8 cellular contexts compared by ENCODE assay signal in genomic region chr13:41060723-41061074, GRCh38. TPM values are rescaled to one million over a fixed set of nuclear protein-coding genes. Genes with fewer than 3 reads are reported as not detected.
DNase-seq lines count a peak whose midpoint lies in the region; ATAC-seq and TF ChIP-seq lines count a peak whose summit lies in the region.

No MANE protein-coding gene starts in this region.

- intact Hi-C loops in Right ventricle myocardium superior (cut with DNase I) = no loop called here
- intact Hi-C loops in transverse colon (cut with DNase I; ENCODE audit: low total_unique reads) = no loop called here

- peaks cover 8% of the 10 kb centered on the region for H3K36me3 Mint-ChIP-seq in activated naive CD8-positive, alpha-beta T cell

- peak overlapping the region; percentile 99 for H3K4me3 Mint-ChIP-seq in activated naive CD8-positive, alpha-beta T cell

- H3K4me1 Mint-ChIP-seq in activated naive CD8-positive, alpha-beta T cell (ENCODE audit: low read depth) = peaks cover 64% of the 10 kb centered on the region

- H3K4me2 ChIP-seq in parathyroid adenoma (ENCODE audit: low read length) = peak overlapping the region; percentile 89

- H3K4me3 ChIP-seq in MG63 (peak overlapping the region; percentile 92), parathyroid adenoma (ENCODE audit: low read depth, low read length) (peak overlapping the region; percentile 95), transverse colon (peak overlapping the region; percentile 62 to 91 (median 86))

- 3% methylated on average over 19 of the region's 35 CpGs; no CpG with 5 or more reads in 1 of the 2 donors for WGBS in transverse colon (ENCODE audit: low coverage in 1 of 2), 2 donors

- peak overlapping the region; percentile 93 for H2AFZ ChIP-seq in parathyroid adenoma

- H3K36me3 ChIP-seq in MG63 = peaks cover 19% of the 10 kb centered on the region
- no peaks in the 10 kb centered on the region for H3K36me3 ChIP-seq in parathyroid adenoma (ENCODE audit: control insufficient read depth, insufficient read depth, low read length)
- no peaks in the 10 kb centered on the region for H3K36me3 ChIP-seq in transverse colon

- H3K27ac Mint-ChIP-seq in activated naive CD8-positive, alpha-beta T cell = peak overlapping the region; percentile 99

- DNase-seq in Daoy (ENCODE audit: low read depth) = peak; percentile 89
- DNase-seq in GOT3 (lab: John Stamatoyannopoulos, UW) = peak; percentile 75
- DNase-seq in MG63 = peak; percentile 91
- peak; percentile 90 for DNase-seq in Right ventricle myocardium superior
- DNase-seq in transverse colon = peak; percentile 81

- no peaks in the 10 kb centered on the region for H3K27me3 ChIP-seq in MG63
- H3K27me3 ChIP-seq in parathyroid adenoma (ENCODE audit: control insufficient read depth, insufficient read depth, low read length) = no peaks in the 10 kb centered on the region
- H3K27me3 ChIP-seq in transverse colon = no peaks in the 10 kb centered on the region

- peaks cover 15% of the 10 kb centered on the region for H3K79me2 ChIP-seq in parathyroid adenoma

- TF ChIP-seq CTCF in parathyroid adenoma (IDR thresholded peaks at IDR 0.05) = no peak
- no peak for TF ChIP-seq CTCF in transverse colon (IDR thresholded peaks at IDR 0.05)

- no peak for TF ChIP-seq EP300 in transverse colon (IDR thresholded peaks at IDR 0.05; ENCODE audit: low read depth)

- TF ChIP-seq POLR2A in transverse colon (IDR thresholded peaks at IDR 0.05) = no peak

- H3K9me3 Mint-ChIP-seq in activated naive CD8-positive, alpha-beta T cell (ENCODE audit: low read depth) = no peaks in the 10 kb centered on the region

- H3K9me3 ChIP-seq in MG63 (no peaks in the 10 kb centered on the region), parathyroid adenoma (ENCODE audit: control insufficient read depth, low read length) (no peaks in the 10 kb centered on the region), transverse colon (no peaks in the 10 kb centered on the region)

- H3K27ac ChIP-seq in parathyroid adenoma (peak overlapping the region; percentile 98), transverse colon (peak overlapping the region; percentile 96 to 100 (median 99))

- in situ Hi-C loops in transverse colon (cut with MboI; ENCODE audit: low pct_ligation_motif_present in 1 of 4, low pct_unique_long_range_greater_than_20kb in 1 of 4, low sequenced_read_pairs in 3 of 4) = loop anchor here in 1 of 4 donors (25.0 kb wide), 1 partner anchor 273 kb away; the partner anchor contains the start of gene SLC25A15

- no peaks in the 10 kb centered on the region for H3K27me3 Mint-ChIP-seq in activated naive CD8-positive, alpha-beta T cell

- peak; percentile 57 for ATAC-seq in SK-N-SH treated with all-trans-retinoic acid at 6 μM for 48 hours
- ATAC-seq in Right ventricle myocardium superior (ENCODE audit: poor library complexity) = peak; percentile 57

- H3K4me1 ChIP-seq in parathyroid adenoma (no peaks in the 10 kb centered on the region), transverse colon (peaks cover 50 to 72% (median 66%) of the 10 kb centered on the region in 4 donors)

- H3K9ac ChIP-seq in parathyroid adenoma = peak overlapping the region; percentile 91

TF ChIP-seq in SK-N-SH treated with all-trans-retinoic acid at 6 μM for 48 hours, 23 proteins besides CTCF, POLR2A, EP300 and RAD21:
- TF ChIP-seq BACH2 (CRISPR knock-in tag; IDR thresholded peaks at IDR 0.05; ENCODE audit: borderline replicate concordance) = no peak
- TF ChIP-seq TCF4 (CRISPR knock-in tag; IDR thresholded peaks at IDR 0.05; ENCODE audit: borderline replicate concordance) = no peak
- no peak for TF ChIP-seq ZNF8 (CRISPR knock-in tag; IDR thresholded peaks at IDR 0.05)
- no peak for TF ChIP-seq ZC3H10 (CRISPR knock-in tag; IDR thresholded peaks at IDR 0.05)
- no peak for TF ChIP-seq ARNTL (CRISPR knock-in tag; IDR thresholded peaks at IDR 0.05; ENCODE audit: borderline replicate concordance, low read depth)
- TF ChIP-seq CSDC2 (CRISPR knock-in tag; IDR thresholded peaks at IDR 0.05) = no peak
- TF ChIP-seq GLIS3 (CRISPR knock-in tag; IDR thresholded peaks at IDR 0.05) = no peak
- no peak for TF ChIP-seq ESRRG (CRISPR knock-in tag; IDR thresholded peaks at IDR 0.05)
- no peak for TF ChIP-seq PATZ1 (CRISPR knock-in tag; IDR thresholded peaks at IDR 0.05; ENCODE audit: borderline replicate concordance)
- TF ChIP-seq TOX (CRISPR knock-in tag; IDR thresholded peaks at IDR 0.05; ENCODE audit: borderline replicate concordance) = no peak
- TF ChIP-seq ZFP3 (CRISPR knock-in tag; IDR thresholded peaks at IDR 0.05) = no peak
- no peak for TF ChIP-seq ZFP30 (CRISPR knock-in tag; IDR thresholded peaks at IDR 0.05)
- TF ChIP-seq CREB5 (CRISPR knock-in tag; IDR thresholded peaks at IDR 0.05; ENCODE audit: low read depth) = no peak
- no peak for TF ChIP-seq ZNF565 (CRISPR knock-in tag; conservative IDR thresholded peaks at IDR 0.05; ENCODE audit: low read depth)
- TF ChIP-seq CSRNP3 (CRISPR knock-in tag; IDR thresholded peaks at IDR 0.05) = no peak
- no peak for TF ChIP-seq POU6F1 (CRISPR knock-in tag; IDR thresholded peaks at IDR 0.05; ENCODE audit: borderline replicate concordance, low read depth)
TF ChIP-seq in SK-N-SH treated with all-trans-retinoic acid at 6 μM for 48 hours: peak in this region for 0.

RNA-seq across cellular contexts. Expression of gene WBP4, which starts 0.6 kb away (rescaled TPM):
- total RNA-seq in Daoy (2014; rRNA removed; shearing (Covaris generic)) = 10.0 and 10.5 TPM in 2 replicates
- total RNA-seq in MG63 (2014; rRNA removed; shearing (Covaris generic); ENCODE audit: low replicate concordance) = 10.5 and 15.7 TPM in 2 replicates
- 18.6 TPM for total RNA-seq in Right ventricle myocardium superior
- total RNA-seq in transverse colon = 10 to 100 TPM in 1 of 4 donors, 1 to 10 TPM in 3; 3.4 to 10.3 (median 8.3) TPM

RNA-seq across cellular contexts. Expression of gene ELF1, which starts 41.6 kb away (rescaled TPM):
- 8.7 and 11.3 TPM in 2 replicates for total RNA-seq in Daoy (2014; rRNA removed; shearing (Covaris generic))
- 6.7 and 11.3 TPM in 2 replicates for total RNA-seq in MG63 (2014; rRNA removed; shearing (Covaris generic); ENCODE audit: low replicate concordance)
- total RNA-seq in Right ventricle myocardium superior (33.9 TPM), transverse colon (100 to 1,000 TPM in 3 of 4 donors, 10 to 100 TPM in 1; 38.0 to 123 (median 105) TPM)

Comparison
In these comparisons a context has a peak if more than half of its experiments do, and no peak if none do; other contexts are left out.
1. Peak in every context shown above with its lines: DNase-seq, ATAC-seq, H3K4me3 ChIP-seq and H3K27ac ChIP-seq.